ENCODE assay signal across 8 cellular contexts in the genomic region with DNA sequence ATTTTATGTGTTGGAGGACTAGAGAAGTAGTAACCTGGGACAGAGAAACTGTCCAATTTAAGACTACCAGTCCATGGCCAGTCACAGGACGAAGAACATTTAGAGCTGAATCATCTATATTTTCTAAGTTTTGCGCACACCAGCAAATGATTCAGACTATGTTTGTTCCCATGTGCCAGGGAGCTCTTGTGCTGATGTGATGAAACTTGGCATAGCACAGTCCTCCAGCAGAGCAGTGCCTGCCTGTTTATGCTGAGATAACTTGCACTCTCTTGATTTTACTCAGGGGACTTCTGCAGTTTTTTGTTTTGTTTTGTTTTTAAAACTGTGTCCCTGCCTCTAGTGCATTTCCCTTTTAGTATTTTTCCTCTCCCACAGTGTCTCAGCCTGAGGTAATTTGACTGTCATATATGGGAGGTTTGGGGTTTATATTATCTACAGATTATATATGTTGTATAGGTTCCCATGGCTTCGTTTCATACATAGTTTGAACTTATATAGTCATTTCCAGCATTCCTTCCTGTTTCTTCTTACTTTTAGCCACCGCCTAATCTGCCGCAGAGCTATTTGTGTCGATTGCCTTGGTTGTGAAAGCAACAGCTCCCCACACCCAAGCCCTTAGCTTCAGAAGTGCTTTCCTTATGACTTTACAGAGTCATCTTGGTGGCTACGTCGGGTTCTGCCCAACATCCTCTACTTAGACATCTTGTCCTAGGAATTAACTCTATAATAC. TPM values are rescaled to one million over a fixed set of nuclear protein-coding genes. Genes with fewer than 3 reads are reported as not detected.
DNase-seq lines count a peak whose midpoint lies in the region; ATAC-seq, FAIRE-seq and TF ChIP-seq lines count a peak whose summit lies in the region.

No MANE protein-coding gene starts in this region.

- H3K4me2 ChIP-seq in OCI-LY3 (ENCODE audit: low read length) = peak overlapping the region; percentile 86

- intact Hi-C loops in pancreas (cut with DNase I) (no loop called here), A673 (cut with micrococcal nuclease; ENCODE audit: unreplicated experiment) (no loop called here)

- H3K27me3 ChIP-seq in OCI-LY3 (ENCODE audit: low read depth, low read length) (no peaks in the 10 kb centered on the region), pancreas (no peaks in the 10 kb centered on the region), A673 (replicated peaks; ENCODE audit: insufficient read depth, low read depth, low read length, poor library complexity) (no peaks in the 10 kb centered on the region)

- DNase-seq in coronary artery (ENCODE audit: low spot score) = peak; percentile 83
- DNase-seq in pancreas = no peak
- no peak for DNase-seq in A673 (ENCODE audit: low spot score)
- DNase-seq in glomerular visceral epithelial cell (ENCODE audit: extremely low spot score) = no peak
- no peak for DNase-seq in D341Med (ENCODE audit: low spot score)

- H3K36me3 ChIP-seq in OCI-LY3 (replicated peaks; ENCODE audit: low read depth, low read length) = no peaks in the 10 kb centered on the region
- H3K36me3 ChIP-seq in pancreas = no peaks in the 10 kb centered on the region
- H3K36me3 ChIP-seq in A673 (ENCODE audit: insufficient read depth, low read length, poor library complexity, severe bottlenecking) = no peaks in the 10 kb centered on the region

- TF ChIP-seq CTCF in OCI-LY3 (IDR thresholded peaks at IDR 0.05; ENCODE audit: low read depth, low read length) (no peak), coronary artery (IDR thresholded peaks at IDR 0.05) (no peak), pancreas (IDR thresholded peaks at IDR 0.05) (no peak), A673 (conservative IDR thresholded peaks at IDR 0.05; ENCODE audit: low read depth, low read length) (no peak)

- H3K27ac ChIP-seq in OCI-LY3 (ENCODE audit: low read length) (peak overlapping the region; percentile 44), coronary artery (peak overlapping the region; percentile 86 to 87), pancreas (no peak overlapping the region), A673 (ENCODE audit: low read depth, low read length, poor library complexity, severe bottlenecking) (no peak overlapping the region)

- WGBS in pancreas, 2 donors = 68 to 78% methylated on average over 8 of the region's 8 CpGs

- BruUV-seq in A673 (replicated peaks; lab: Mats Ljungman, UMichigan) = no TSS peak

- H4K20me1 ChIP-seq in OCI-LY3 (ENCODE audit: insufficient read depth, low read length) = no peaks in the 10 kb centered on the region

- peak overlapping the region; percentile 54 for H3K9ac ChIP-seq in OCI-LY3 (ENCODE audit: low read length)

- peak; percentile 81 for ATAC-seq in GM18520 (IDR thresholded peaks at IDR 0.05; ENCODE audit: unreplicated experiment)
- ATAC-seq in HG02571 (IDR thresholded peaks at IDR 0.05; ENCODE audit: unreplicated experiment) = peak; percentile 88
- peak in 3 of 4 donors; percentile 40 to 77 (median 68) for ATAC-seq in pancreas

- no peaks in the 10 kb centered on the region for H3K9me3 ChIP-seq in OCI-LY3 (ENCODE audit: insufficient read depth, low read length)
- H3K9me3 ChIP-seq in pancreas = no peaks in the 10 kb centered on the region
- H3K9me3 ChIP-seq in A673 (ENCODE audit: low read depth, low read length, poor library complexity, severe bottlenecking) = no peaks in the 10 kb centered on the region

- CTCF ChIA-PET in A673 (lab: Charles Lee) = no interaction called here

- H3K4me1 ChIP-seq in OCI-LY3 (ENCODE audit: low read length) (peaks cover 56% of the 10 kb centered on the region), pancreas (peaks cover 8 to 11% (median 8%) of the 10 kb centered on the region in 3 donors), A673 (ENCODE audit: insufficient read depth, low read length, poor library complexity, severe bottlenecking) (no peaks in the 10 kb centered on the region)

- H2AFZ ChIP-seq in OCI-LY3 (ENCODE audit: low read depth, low read length) = peak overlapping the region; percentile 43

- FAIRE-seq in pancreas (lab: Jason Lieb, UNC) = no peak

- peak overlapping the region; percentile 68 for H3K4me3 ChIP-seq in OCI-LY3 (ENCODE audit: low read length)
- H3K4me3 ChIP-seq in coronary artery = peak overlapping the region; percentile 38
- no peak overlapping the region for H3K4me3 ChIP-seq in pancreas
- no peak overlapping the region for H3K4me3 ChIP-seq in A673 (ENCODE audit: low read depth, low read length, poor library complexity, severe bottlenecking)

- H3K79me2 ChIP-seq in OCI-LY3 (ENCODE audit: low read length) = peaks cover 3% of the 10 kb centered on the region; the same call in 1 of the 2 replicates

- POLR2A ChIA-PET in A673 (lab: Charles Lee; ENCODE audit: low non-redundant PET) = no interaction called here

RNA-seq across cellular contexts. Expression of a gene that starts 45.5 kb away (rescaled TPM):
- total RNA-seq in pancreas = 10 to 100 TPM in 1 of 6 donors, 1 to 10 TPM in 5; 5.5 to 12.3 (median 7.1) TPM
- polyA plus RNA-seq in pancreas = 1 to 10 TPM; 2.3 to 3.5 TPM
- total RNA-seq in A673 (2021) = 10.6 and 12.7 TPM in 2 replicates

Comparison
In these comparisons a context has a peak if more than half of its experiments do, and no peak if none do; other contexts are left out.
1. H3K27ac ChIP-seq: peak in OCI-LY3 (single experiment) and coronary artery (2 of 2); none in pancreas (0 of 4) and A673 (single experiment).
2. H3K4me3 ChIP-seq: peak in OCI-LY3 (single experiment) and coronary artery (single experiment); none in pancreas (0 of 4) and A673 (single experiment).
3. Peak in every context shown above with its lines, with median percentiles within 50 percentile points of each other: ATAC-seq.